ENCODE assay signal across 25 cellular contexts in genomic region chr2:86617738-86618137, GRCh38. TPM values are rescaled to one million over a fixed set of nuclear protein-coding genes. Genes with fewer than 3 reads are reported as not detected.
DNase-seq lines count a peak whose midpoint lies in the region; ATAC-seq and TF ChIP-seq lines count a peak whose summit lies in the region.
"Had no signal": no experiment of that assay in that cellular context is flagged by ENCODE, and none has a peak within 500 bp of the region (broad histone marks: within the 10 kb centered on the region; RNA-seq: fewer than 3 reads in every experiment).

No MANE protein-coding gene starts in this region.

- H3K4me1 ChIP-seq in MM.1S (ENCODE audit: low read length) = peaks cover 47% of the 10 kb centered on the region
- peaks cover 5% of the 10 kb centered on the region for H3K4me1 ChIP-seq in testis
- H3K4me1 ChIP-seq: prostate gland had no signal

- H3K4me2 ChIP-seq in MM.1S (ENCODE audit: low read depth, low read length) = peak overlapping the region; percentile 88

- H3K9me3 ChIP-seq in MM.1S (replicated peaks; ENCODE audit: insufficient read depth, low read length) = no peaks in the 10 kb centered on the region
- no peaks in the 10 kb centered on the region for H3K9me3 ChIP-seq in testis
- H3K9me3 ChIP-seq: esophagus squamous epithelium, gastroesophageal sphincter, MG63, prostate gland, vagina had no signal

- TF ChIP-seq POLR2A in testis (IDR thresholded peaks at IDR 0.05) = no peak

- H2AFZ ChIP-seq in MM.1S (ENCODE audit: low read length) = no peak overlapping the region

- TF ChIP-seq CTCF in GM12865 (IDR thresholded peaks at IDR 0.05; ENCODE audit: insufficient read depth, low read depth, low read length, missing control alignments) = no peak
- no peak for TF ChIP-seq CTCF in MM.1S (IDR thresholded peaks at IDR 0.05; ENCODE audit: low read length)
- no peak for TF ChIP-seq CTCF in testis (IDR thresholded peaks at IDR 0.05)

- H3K27me3 ChIP-seq in MM.1S (replicated peaks; ENCODE audit: insufficient read depth, low read length) = no peaks in the 10 kb centered on the region
- no peaks in the 10 kb centered on the region for H3K27me3 ChIP-seq in testis
- H3K27me3 ChIP-seq: esophagus squamous epithelium, gastroesophageal sphincter, MG63, vagina had no signal

- H4K20me1 ChIP-seq in MM.1S (ENCODE audit: insufficient read depth, low read length) = no peaks in the 10 kb centered on the region

- intact Hi-C loops in testis (cut with DNase I; ENCODE audit: low total_unique reads) = no loop called here

- peak overlapping the region; percentile 89 for H3K27ac ChIP-seq in MM.1S (ENCODE audit: low read length)
- H3K27ac ChIP-seq in testis = no peak overlapping the region
- H3K27ac ChIP-seq: esophagus squamous epithelium, SK-N-MC, vagina had no signal

- H3K4me3 ChIP-seq in GM12865 (ENCODE audit: low read depth, low read length) (0 out of 2 replicates have a peak overlapping the region, but pooled peaks have one; percentile 29), MM.1S (ENCODE audit: low read length) (peak overlapping the region; percentile 46), testis (no peak overlapping the region)
- H3K4me3 ChIP-seq: esophagus squamous epithelium, gastroesophageal sphincter, MG63, prostate gland, SK-N-MC, vagina had no signal

- ATAC-seq in GM19372 (IDR thresholded peaks at IDR 0.05; ENCODE audit: low read depth, unreplicated experiment) = peak; percentile 62
- ATAC-seq in HG02642 (IDR thresholded peaks at IDR 0.05; ENCODE audit: poor library complexity, unreplicated experiment) = peak; percentile 54
- ATAC-seq in SK-N-SH treated with all-trans-retinoic acid at 6 μM for 48 hours = no peak
- ATAC-seq: gastroesophageal sphincter; stimulated activated memory B cell treated with anti-CD40 and anti-IgM and Interleukin-4, amounts not matched to agents 10 μg/mL and 1 μg/mL and 100 μg/mL, for 72 hours had no signal

- no peaks in the 10 kb centered on the region for H3K9me2 ChIP-seq in MM.1S (replicated peaks; ENCODE audit: insufficient read depth, low read length)

- peak overlapping the region; percentile 39; the same call in 1 of the 2 replicates for H3K9ac ChIP-seq in MM.1S (ENCODE audit: low read length)

- peaks cover 40% of the 10 kb centered on the region for H3F3A ChIP-seq in MM.1S (ENCODE audit: insufficient read depth, low read length)

- H3K79me2 ChIP-seq in MM.1S (ENCODE audit: low read length) = peaks cover 91% of the 10 kb centered on the region

- peak; percentile 52 for DNase-seq in GM12865 (ENCODE audit: low read depth)
- peak; percentile 74 for DNase-seq in MM.1S
- no peak for DNase-seq in testis
- DNase-seq in RKO (ENCODE audit: low spot score) = no peak
- DNase-seq: activated CD4-positive, alpha-beta T cell treated with anti-CD3 and anti-CD28 coated beads, Interleukin-2, amount 50 U/mL, for 48 hours; activated naive CD4-positive, alpha-beta T cell; CD4-positive, CD25-positive, alpha-beta regulatory T cell; DMS 273 treated with DMSO at 0.1 percent for 48 hours; endodermal cell; esophagus squamous epithelium; IMR-90; kidney; mammary epithelial cell; MG63; NCI-H1417 treated with DMSO at 0.1 percent for 48 hours; RPMI8226; stimulated activated CD4-positive, alpha-beta T cell treated with anti-CD3 and anti-CD28 coated beads, Interleukin-2, amount 100 ng/mL, for 24 hours had no signal

- H3K36me3 ChIP-seq in MM.1S (replicated peaks; ENCODE audit: insufficient read depth, low read length) = peaks cover 15% of the 10 kb centered on the region; the same call in 1 of the 2 replicates
- no peaks in the 10 kb centered on the region for H3K36me3 ChIP-seq in testis (ENCODE audit: low read depth, missing control alignments)
- H3K36me3 ChIP-seq: prostate gland had no signal

TF ChIP-seq in SK-N-SH treated with all-trans-retinoic acid at 6 μM for 48 hours, 23 proteins besides CTCF, POLR2A, EP300 and RAD21:
- TF ChIP-seq ZC3H10 (CRISPR knock-in tag; IDR thresholded peaks at IDR 0.05) (no peak), POU6F1 (CRISPR knock-in tag; IDR thresholded peaks at IDR 0.05; ENCODE audit: borderline replicate concordance, low read depth) (no peak), CSRNP3 (CRISPR knock-in tag; IDR thresholded peaks at IDR 0.05) (no peak), ZFP3 (CRISPR knock-in tag; IDR thresholded peaks at IDR 0.05) (no peak), ZNF70 (CRISPR knock-in tag; IDR thresholded peaks at IDR 0.05) (no peak), PPARA (CRISPR knock-in tag; IDR thresholded peaks at IDR 0.05; ENCODE audit: borderline replicate concordance) (no peak), SNAI2 (CRISPR knock-in tag; IDR thresholded peaks at IDR 0.05) (no peak)

RNA-seq across cellular contexts. Expression of gene RNF103, which starts 5.9 kb away (rescaled TPM):
- total RNA-seq in testis = 10 to 100 TPM; 48.2 to 59.7 TPM
- polyA plus RNA-seq in testis (ENCODE audit: insufficient read depth, low read depth, low replicate concordance) = 53.7 TPM

RNA-seq across cellular contexts. Expression of gene CHMP3, which starts 54.5 kb away (rescaled TPM):
- total RNA-seq in testis = 10 to 100 TPM; 64.6 to 89.4 TPM
- polyA plus RNA-seq in testis (ENCODE audit: insufficient read depth, low read depth, low replicate concordance) = 163 TPM

Comparison
In these comparisons a context has a peak if more than half of its experiments do, and no peak if none do; other contexts are left out.
1. DNase-seq: peak in GM12865 (single experiment) and MM.1S (single experiment); none in testis (single experiment) and RKO (single experiment).
2. H3K4me3 ChIP-seq: peak in GM12865 (single experiment) and MM.1S (single experiment); none in testis (0 of 2).